ENCODE assay signal across 15 cellular contexts in genomic region chr1:54851406-54851805, GRCh38. TPM values are rescaled to one million over a fixed set of nuclear protein-coding genes. Genes with fewer than 3 reads are reported as not detected.
DNase-seq lines count a peak whose midpoint lies in the region; ATAC-seq, FAIRE-seq and TF ChIP-seq lines count a peak whose summit lies in the region.
"Had no signal": no experiment of that assay in that cellular context is flagged by ENCODE, and none has a peak within 500 bp of the region (broad histone marks: within the 10 kb centered on the region; RNA-seq: fewer than 3 reads in every experiment).

No MANE protein-coding gene starts in this region.

- H3K4me1 Mint-ChIP-seq in stimulated activated effector memory CD8-positive, alpha-beta T cell treated with anti-CD3 and anti-CD28 coated beads, Interleukin-12 subunit alpha, Interleukin-12 subunit beta, amount 100 ng/mL, for 72 hours = no peaks in the 10 kb centered on the region

- no peaks in the 10 kb centered on the region for H4K20me1 ChIP-seq in PC-3 (ENCODE audit: low read length)
- H4K20me1 ChIP-seq in keratinocyte (ENCODE audit: control insufficient read depth, extremely low read depth, insufficient read depth, low read length) = peaks cover 12% of the 10 kb centered on the region
- H4K20me1 ChIP-seq: BLaER1 had no signal

- peaks cover 42% of the 10 kb centered on the region for H3K36me3 Mint-ChIP-seq in stimulated activated effector memory CD8-positive, alpha-beta T cell treated with anti-CD3 and anti-CD28 coated beads, Interleukin-12 subunit alpha, Interleukin-12 subunit beta, amount 100 ng/mL, for 72 hours

- no peaks in the 10 kb centered on the region for H3K9me3 Mint-ChIP-seq in stimulated activated effector memory CD8-positive, alpha-beta T cell treated with anti-CD3 and anti-CD28 coated beads, Interleukin-12 subunit alpha, Interleukin-12 subunit beta, amount 100 ng/mL, for 72 hours

- H3K4me3 ChIP-seq in PC-3 (ENCODE audit: low read length) (no peak overlapping the region), brain microvascular endothelial cell (ENCODE audit: low read depth, low read length) (no peak overlapping the region), keratinocyte (ENCODE audit: control insufficient read depth in 2 of 3, extremely low read depth in 1 of 3, insufficient read depth in 2 of 3, low read depth in 1 of 3, low read length in 3 of 3) (no peak overlapping the region), suprapubic skin (no peak overlapping the region)
- H3K4me3 ChIP-seq: BLaER1, MG63, Peyer's patch had no signal

- H3F3A ChIP-seq in PC-3 (ENCODE audit: low read length, unreplicated experiment) = no peaks in the 10 kb centered on the region

- H3K4me1 ChIP-seq in PC-3 (ENCODE audit: insufficient read depth, low read length) = peaks cover 34% of the 10 kb centered on the region
- peaks cover 19% of the 10 kb centered on the region for H3K4me1 ChIP-seq in keratinocyte (ENCODE audit: control insufficient read depth, extremely low read depth, insufficient read depth, low read length)
- H3K4me1 ChIP-seq in suprapubic skin = peaks cover 35% of the 10 kb centered on the region
- H3K4me1 ChIP-seq: BLaER1, Peyer's patch had no signal

- no peak for TF ChIP-seq POLR2A in suprapubic skin (IDR thresholded peaks at IDR 0.05)

- DNase-seq in PC-3 (no peak), brain microvascular endothelial cell (no peak), keratinocyte (ENCODE audit: low read depth, low spot score) (no peak), suprapubic skin (ENCODE audit: low spot score in 2 of 2) (peak in 1 of 2 donors; percentile 59), NCI-H82 (lab: John Stamatoyannopoulos, UW) (no peak), NCI-H2029 (lab: John Stamatoyannopoulos, UW) (no peak)
- DNase-seq in stimulated activated effector memory CD8-positive, alpha-beta T cell treated with anti-CD3 and anti-CD28 coated beads, Interleukin-12 subunit alpha, Interleukin-12 subunit beta, amount 100 ng/mL, for 72 hours (ENCODE audit: low spot score in 2 of 2) = no peak
- DNase-seq: NCI-H1092 treated with DMSO at 0.1 percent for 48 hours, NCI-H1694, NCI-H446, NCI-H774, Peyer's patch, SHP77 had no signal

- no peak for FAIRE-seq in keratinocyte (lab: Jason Lieb, UNC)

- dilution Hi-C loops in keratinocyte (cut with MboI; ENCODE audit: extremely low pct_ligation_motif_present, low sequenced_read_pairs) = no loop called here

- POLR2A ChIA-PET in PC-3 (lab: Charles Lee; ENCODE audit: unreplicated experiment) = interaction anchor here (0.5 kb wide), 1 partner anchor 95 kb away, joined by 4 read pairs; no protein-coding TSS in a partner anchor

- no peak overlapping the region for H3K4me3 Mint-ChIP-seq in stimulated activated effector memory CD8-positive, alpha-beta T cell treated with anti-CD3 and anti-CD28 coated beads, Interleukin-12 subunit alpha, Interleukin-12 subunit beta, amount 100 ng/mL, for 72 hours

- in situ Hi-C loops in brain microvascular endothelial cell (cut with HindIII; ENCODE audit: low pct_ligation_motif_present, low sequenced_read_pairs) = no loop called here

- H3K9ac ChIP-seq in PC-3 (ENCODE audit: low read length) (no peak overlapping the region), keratinocyte (ENCODE audit: control insufficient read depth, extremely low read depth, insufficient read depth, low read length) (no peak overlapping the region)
- H3K9ac ChIP-seq: BLaER1 had no signal

- intact Hi-C loops in PC-3 (cut with micrococcal nuclease) = no loop called here

- H3K27ac Mint-ChIP-seq in stimulated activated effector memory CD8-positive, alpha-beta T cell treated with anti-CD3 and anti-CD28 coated beads, Interleukin-12 subunit alpha, Interleukin-12 subunit beta, amount 100 ng/mL, for 72 hours = no peak overlapping the region

- H3K27ac ChIP-seq in PC-3 (ENCODE audit: low read length) (peak overlapping the region; percentile 84), brain microvascular endothelial cell (peak overlapping the region; percentile 75), keratinocyte (ENCODE audit: control insufficient read depth, insufficient read depth, low read length) (peak overlapping the region; percentile 19), suprapubic skin (peak overlapping the region; percentile 70)
- H3K27ac ChIP-seq: BLaER1 had no signal

- H3K79me2 ChIP-seq in PC-3 (ENCODE audit: low read length) (0 out of 2 replicates have a peak, but pooled peaks cover 7% of the 10 kb centered on the region), keratinocyte (ENCODE audit: control insufficient read depth, insufficient read depth, low read length) (peaks cover 4% of the 10 kb centered on the region)

- H3K9me3 ChIP-seq in PC-3 (ENCODE audit: low read length) (no peaks in the 10 kb centered on the region), keratinocyte (ENCODE audit: control insufficient read depth, low read depth, low read length) (no peaks in the 10 kb centered on the region), suprapubic skin (no peaks in the 10 kb centered on the region)
- H3K9me3 ChIP-seq: BLaER1, MG63, Peyer's patch had no signal

- H3K4me2 ChIP-seq in PC-3 (ENCODE audit: low read length) = peak overlapping the region; percentile 21
- H3K4me2 ChIP-seq in keratinocyte (ENCODE audit: control insufficient read depth, extremely low read depth, insufficient read depth, low read depth, low read length) = no peak overlapping the region
- H3K4me2 ChIP-seq: BLaER1 had no signal

- CTCF ChIA-PET in PC-3 (lab: Charles Lee) = no interaction called here

- no peaks in the 10 kb centered on the region for H3K9me2 ChIP-seq in PC-3 (replicated peaks; ENCODE audit: low read length)

- H2AFZ ChIP-seq in PC-3 (ENCODE audit: low read length) (no peak overlapping the region), keratinocyte (ENCODE audit: control insufficient read depth, low read length) (no peak overlapping the region)

- TF ChIP-seq CTCF in PC-3 (conservative IDR thresholded peaks at IDR 0.05; ENCODE audit: low read depth, low read length) (no peak), brain microvascular endothelial cell (IDR thresholded peaks at IDR 0.05; ENCODE audit: low read depth, low read length, missing control alignments) (no peak), keratinocyte (optimal IDR thresholded peaks at IDR 0.05 in 1 of 3, IDR thresholded peaks at IDR 0.05 in 1 of 3, conservative IDR thresholded peaks at IDR 0.05 in 1 of 3; ENCODE audit: extremely low read depth in 1 of 3, insufficient read depth in 2 of 3, low read length in 3 of 3) (no peak), suprapubic skin (IDR thresholded peaks at IDR 0.05) (no peak)

- H3K27me3 ChIP-seq in PC-3 (ENCODE audit: low read length) = no peaks in the 10 kb centered on the region
- H3K27me3 ChIP-seq in brain microvascular endothelial cell (replicated peaks) = no peaks in the 10 kb centered on the region
- no peaks in the 10 kb centered on the region for H3K27me3 ChIP-seq in keratinocyte (ENCODE audit: control insufficient read depth, extremely low read depth, insufficient read depth, low read length)
- H3K27me3 ChIP-seq in suprapubic skin = no peaks in the 10 kb centered on the region
- H3K27me3 ChIP-seq: BLaER1, MG63, Peyer's patch had no signal

- H3K9me1 ChIP-seq in keratinocyte (ENCODE audit: control insufficient read depth, extremely low read depth, insufficient read depth, low read length) = no peaks in the 10 kb centered on the region

- no peak for TF ChIP-seq EP300 in suprapubic skin (IDR thresholded peaks at IDR 0.05)

- BruUV-seq in PC-3 (replicated peaks; lab: Mats Ljungman, UMichigan) = no TSS peak

- ATAC-seq in PC-3 = no peak
- no peak for ATAC-seq in stimulated activated effector memory CD8-positive, alpha-beta T cell treated with anti-CD3 and anti-CD28 coated beads, Interleukin-12 subunit alpha, Interleukin-12 subunit beta, amount 100 ng/mL, for 72 hours

- peaks cover 71% of the 10 kb centered on the region for H3K36me3 ChIP-seq in PC-3 (ENCODE audit: low read depth, low read length)
- H3K36me3 ChIP-seq in brain microvascular endothelial cell (replicated peaks) = peaks cover 56% of the 10 kb centered on the region
- H3K36me3 ChIP-seq in keratinocyte (ENCODE audit: control insufficient read depth in 2 of 2, extremely low read depth in 1 of 2, insufficient read depth in 2 of 2, low read length in 2 of 2) = peaks cover 65 to 68% of the 10 kb centered on the region in 2 experiments
- peaks cover 47% of the 10 kb centered on the region for H3K36me3 ChIP-seq in suprapubic skin
- H3K36me3 ChIP-seq: BLaER1 had no signal

- WGBS in suprapubic skin = 91% methylated on average over 4 of the region's 9 CpGs

RNA-seq across cellular contexts. Expression of gene DHCR24, which starts 35.6 kb away (rescaled TPM):
- total RNA-seq in PC-3 (2014; rRNA removed) (166 TPM in 2 replicates), suprapubic skin (100 to 1,000 TPM; 167 to 525 (median 389) TPM)
- 363 to 515 TPM (median 434 TPM) in 3 replicates for polyA plus RNA-seq in keratinocyte
- 72.5 TPM for polyA plus RNA-seq in keratinocyte (2011; ENCODE audit: low read depth)
- polyA plus RNA-seq in keratinocyte (2011; cell fraction: cytosol; rRNA removed) = 267 and 283 TPM in 2 replicates
- 731 and 733 TPM in 2 replicates for polyA plus RNA-seq in keratinocyte (2011; cell fraction: nucleus; rRNA removed)
- 262 and 434 TPM in 2 replicates for polyA plus RNA-seq in keratinocyte (2012; ENCODE audit: low replicate concordance)
- polyA minus RNA-seq in keratinocyte = 1,082 to 2,772 TPM (median 1,362 TPM) in 3 replicates
- 743 TPM for polyA minus RNA-seq in keratinocyte (2011; cell fraction: cytosol; rRNA and poly(A)+ RNA removed)
- 1,029 and 1,296 TPM in 2 replicates for polyA minus RNA-seq in keratinocyte (2011; cell fraction: nucleus; rRNA and poly(A)+ RNA removed)

RNA-seq across cellular contexts. Expression of gene TTC22, which starts 50.3 kb away (rescaled TPM):
- total RNA-seq in PC-3 (2014; rRNA removed) (21.8 and 31.3 TPM in 2 replicates), suprapubic skin (10 to 100 TPM; 37.4 to 64.0 (median 58.0) TPM)
- polyA plus RNA-seq in keratinocyte = 5.1 to 8.0 TPM (median 7.2 TPM) in 3 replicates
- 2.5 TPM for polyA plus RNA-seq in keratinocyte (2011; ENCODE audit: low read depth)
- polyA plus RNA-seq in keratinocyte (2011; cell fraction: cytosol; rRNA removed) = 5.6 and 7.2 TPM in 2 replicates
- polyA plus RNA-seq in keratinocyte (2011; cell fraction: nucleus; rRNA removed) = 12.2 and 14.7 TPM in 2 replicates
- polyA plus RNA-seq in keratinocyte (2012; ENCODE audit: low replicate concordance) = 6.3 and 8.4 TPM in 2 replicates
- polyA minus RNA-seq in keratinocyte = 4.4 to 9.1 TPM (median 7.2 TPM) in 3 replicates
- 19.4 TPM for polyA minus RNA-seq in keratinocyte (2011; cell fraction: cytosol; rRNA and poly(A)+ RNA removed)
- 9.3 and 9.6 TPM in 2 replicates for polyA minus RNA-seq in keratinocyte (2011; cell fraction: nucleus; rRNA and poly(A)+ RNA removed)

Comparison
In these comparisons a context has a peak if more than half of its experiments do, and no peak if none do; other contexts are left out.
1. H3K27ac ChIP-seq: peak in every context shown above with its lines; median percentile 84 in PC-3; 75 in brain microvascular endothelial cell; 70 in suprapubic skin; 19 in keratinocyte.